ENCODE assay signal across 8 cellular contexts in genomic region chr13:97257800-97258799, GRCh38. TPM values are rescaled to one million over a fixed set of nuclear protein-coding genes. Genes with fewer than 3 reads are reported as not detected.
DNase-seq lines count a peak whose midpoint lies in the region; ATAC-seq, FAIRE-seq and TF ChIP-seq lines count a peak whose summit lies in the region.

No MANE protein-coding gene starts in this region.

- no peaks in the 10 kb centered on the region for H3K27me3 ChIP-seq in AG04450 (ENCODE audit: control insufficient read depth, insufficient read depth, low read length)

- TF ChIP-seq CTCF in AG04450 (IDR thresholded peaks at IDR 0.05; ENCODE audit: low read depth, low read length), result peak; percentile 32

- CTCF ChIA-PET in AG04450 (lab: Charles Lee), result interaction anchor here (0.7 to 1.5 kb wide), 4 partner anchors 10 to 148 kb away, joined by 3 to 6 read pairs (median 3); no protein-coding TSS in a partner anchor

- peak overlapping the region; percentile 89 for H3K27ac ChIP-seq in AG04450 (ENCODE audit: low read depth, low read length)

- H3K9me3 ChIP-seq in AG04450 (ENCODE audit: control insufficient read depth, insufficient read depth, low read length), result no peaks in the 10 kb centered on the region

- no peak overlapping the region for H3K4me3 ChIP-seq in AG04450 (ENCODE audit: low read depth, low read length)

- DNase-seq in AG04450 (ENCODE audit: low read depth, low spot score), result no peak
- peak; percentile 71 for DNase-seq in SK-MEL-5 (ENCODE audit: low read depth, low spot score)
- DNase-seq in myocyte (ENCODE audit: low read depth), result peak; percentile 63
- no peak for DNase-seq in NCI-H2107 treated with DMSO at 0.1 percent for 48 hours (lab: John Stamatoyannopoulos, UW; ENCODE audit: unreplicated experiment)
- DNase-seq in COLO668 (lab: John Stamatoyannopoulos, UW; ENCODE audit: unreplicated experiment), result no peak

- FAIRE-seq in endometrium (lab: Jason Lieb, UNC), result peak; percentile 31

- POLR2A ChIA-PET in AG04450 (lab: Yijun Ruan, JAX), result interaction anchor here (0.5 to 1.2 kb wide), 5 partner anchors 9 to 35 kb away, joined by 3 to 8 read pairs (median 3); no protein-coding TSS in a partner anchor

- in situ Hi-C loops in SK-MEL-5 (cut with HindIII; ENCODE audit: low pct_unique_long_range_greater_than_20kb, low sequenced_read_pairs), result no loop called here

- ATAC-seq in GM18858 (IDR thresholded peaks at IDR 0.05; ENCODE audit: unreplicated experiment) (peak; percentile 75), HG02970 (IDR thresholded peaks at IDR 0.05; ENCODE audit: low FRiP score, unreplicated experiment) (peak; percentile 68)

RNA-seq across cellular contexts. Expression of gene MBNL2, which starts 36.0 kb away (rescaled TPM):
- 42.4 and 44.0 TPM in 2 replicates for polyA plus RNA-seq in AG04450 (2011; rRNA removed)
- 83.4 and 103 TPM in 2 replicates for polyA minus RNA-seq in AG04450 (2011; rRNA and poly(A)+ RNA removed)
- total RNA-seq in SK-MEL-5 (2014; rRNA removed; shearing (Covaris generic)), result 13.8 and 17.9 TPM in 2 replicates
- polyA plus RNA-seq in SK-MEL-5 (2015; cell fraction: cytosol; rRNA removed), result 16.2 and 25.3 TPM in 2 replicates
- 14.8 and 17.1 TPM in 2 replicates for polyA plus RNA-seq in SK-MEL-5 (2015; cell fraction: nucleus; rRNA removed)
- 34.9 and 61.2 TPM in 2 replicates for total RNA-seq in myocyte
- 12.3 TPM for polyA plus RNA-seq in myocyte (2012)

Comparison
In these comparisons a context has a peak if more than half of its experiments do, and no peak if none do; other contexts are left out.
1. DNase-seq: peak in SK-MEL-5 (single experiment) and myocyte (single experiment); none in AG04450 (single experiment), NCI-H2107 treated with DMSO at 0.1 percent for 48 hours (single experiment) and COLO668 (single experiment).